In the genomic region with DNA sequence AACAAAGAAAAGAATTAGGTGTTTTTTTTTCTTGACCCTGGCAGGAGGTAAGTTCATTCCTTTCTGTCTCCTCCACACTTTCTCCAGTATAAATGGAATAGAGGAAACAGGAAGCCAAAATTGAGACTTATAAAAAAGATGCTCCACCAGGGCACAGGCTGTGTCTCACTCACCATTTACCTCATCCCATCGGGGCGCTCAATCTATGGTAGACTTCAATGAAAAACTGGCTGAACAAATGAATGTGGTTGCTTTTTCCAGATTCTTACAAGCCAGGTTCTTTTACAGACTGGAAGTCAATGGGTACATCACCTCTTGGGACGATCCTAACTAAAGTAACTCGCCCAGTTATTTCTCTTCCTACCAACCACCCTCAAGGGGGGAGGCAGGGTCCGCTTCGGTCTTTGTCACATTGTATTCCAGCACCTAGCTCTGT, we compare ENCODE assay signal across 8 cellular contexts. TPM values are rescaled to one million over a fixed set of nuclear protein-coding genes. Genes with fewer than 3 reads are reported as not detected.
DNase-seq lines count a peak whose midpoint lies in the region; ATAC-seq, FAIRE-seq and TF ChIP-seq lines count a peak whose summit lies in the region.

No MANE protein-coding gene starts in this region.

- H4K5ac ChIP-seq in IMR-90 (ENCODE audit: low read depth, low read length) = peak overlapping the region; percentile 52; the same call in 1 of the 2 replicates

- peaks cover 15 to 16% of the 10 kb centered on the region in 2 experiments for H3K79me1 ChIP-seq in IMR-90 (ENCODE audit: low read depth in 1 of 2, low read length in 2 of 2)

- H3K4me3 ChIP-seq in IMR-90 (ENCODE audit: insufficient read depth, low read depth, low read length) = peak overlapping the region; percentile 58
- H3K4me3 ChIP-seq in brain microvascular endothelial cell (ENCODE audit: low read depth, low read length) = peak overlapping the region; percentile 83
- peak overlapping the region; percentile 60 for H3K4me3 ChIP-seq in lower leg skin (ENCODE audit: low read depth, poor library complexity, severe bottlenecking)

- no peak for TF ChIP-seq CTCF in C4-2B (conservative IDR thresholded peaks at IDR 0.05)
- TF ChIP-seq CTCF in IMR-90 (conservative IDR thresholded peaks at IDR 0.05; ENCODE audit: low read depth, low read length) = no peak
- no peak for TF ChIP-seq CTCF in brain microvascular endothelial cell (IDR thresholded peaks at IDR 0.05; ENCODE audit: low read depth, low read length, missing control alignments)
- no peak for TF ChIP-seq CTCF in lower leg skin (IDR thresholded peaks at IDR 0.05)
- no peak for TF ChIP-seq CTCF in type B pancreatic cell (conservative IDR thresholded peaks at IDR 0.05)

- TF ChIP-seq POLR2A in IMR-90 (IDR thresholded peaks at IDR 0.05; ENCODE audit: low read depth, low read length) (no peak), lower leg skin (IDR thresholded peaks at IDR 0.05) (no peak), GM12892 (IDR thresholded peaks at IDR 0.05; ENCODE audit: low read depth, low read length) (no peak)

- H3K9me3 Mint-ChIP-seq in type B pancreatic cell = no peaks in the 10 kb centered on the region

- peak overlapping the region; percentile 90 for H2AFZ ChIP-seq in IMR-90 (replicated peaks; ENCODE audit: low read length, poor library complexity)

- no CpG with 5 or more reads among the region's 6 CpGs for WGBS in IMR-90 (ENCODE audit: extremely low coverage in 2 of 2, insufficient read length in 1 of 2), 2 experiments
- 5% methylated on average over 6 of the region's 6 CpGs for WGBS in lower leg skin, 2 donors

- no peaks in the 10 kb centered on the region for H3K27me3 Mint-ChIP-seq in type B pancreatic cell

- H3K9ac ChIP-seq in IMR-90 (ENCODE audit: low read depth, low read length) = peak overlapping the region; percentile 53

- H3K23ac ChIP-seq in IMR-90 (ENCODE audit: low read depth, low read length) = peak overlapping the region; percentile 79

- peak overlapping the region; percentile 57 to 73 for H4K8ac ChIP-seq in IMR-90 (ENCODE audit: low read depth in 2 of 2, low read length in 2 of 2)

- H3K14ac ChIP-seq in IMR-90 (replicated peaks; ENCODE audit: low read depth, low read length) = peak overlapping the region; percentile 82

- FAIRE-seq in GM12892 (lab: Jason Lieb, UNC) = no peak

- H2AK9ac ChIP-seq in IMR-90 (replicated peaks; ENCODE audit: low read depth, low read length, poor library complexity) = peak overlapping the region; percentile 89

- intact Hi-C loops in IMR-90 (cut with micrococcal nuclease) = loop anchor here (5.0 kb wide), 1 partner anchor 99 kb away; no protein-coding TSS in a partner anchor
- intact Hi-C loops in lower leg skin (cut with DNase I; ENCODE audit: low total_unique reads) = no loop called here

- H2BK120ac ChIP-seq in IMR-90 (ENCODE audit: low read depth, low read length) = peak overlapping the region; percentile 39; the same call in 1 of the 2 replicates

- TF ChIP-seq RAD21 in IMR-90 (IDR thresholded peaks at IDR 0.05; ENCODE audit: low read length) = no peak

- H3K36me3 ChIP-seq in IMR-90 (ENCODE audit: control insufficient read depth, insufficient read depth, low read length) (no peaks in the 10 kb centered on the region), brain microvascular endothelial cell (replicated peaks) (no peaks in the 10 kb centered on the region)

- peak overlapping the region; percentile 90 for H3K4me2 ChIP-seq in IMR-90 (ENCODE audit: low read depth, low read length)

- DNase-seq in IMR-90 (peak; percentile 3), brain microvascular endothelial cell (no peak), lower leg skin (ENCODE audit: low spot score in 2 of 2) (no peak), type B pancreatic cell (ENCODE audit: extremely low spot score, unreplicated experiment) (no peak), occipital lobe (lab: John Stamatoyannopoulos, UW) (no peak), GM12892 (ENCODE audit: insufficient read length) (no peak)

- H2BK20ac ChIP-seq in IMR-90 (ENCODE audit: low read depth, low read length) = no peak overlapping the region; the same call in 1 of the 2 replicates

- H3K18ac ChIP-seq in IMR-90 (ENCODE audit: low read depth, low read length) = peak overlapping the region; percentile 31

- peak overlapping the region; percentile 70 for H3K4ac ChIP-seq in IMR-90 (ENCODE audit: low read depth, low read length)

- H3K4me1 Mint-ChIP-seq in type B pancreatic cell (ENCODE audit: unreplicated experiment) = peaks cover 14% of the 10 kb centered on the region

- in situ Hi-C loops in IMR-90 (cut with MboI; ENCODE audit: low sequenced_read_pairs) = no loop called here
- in situ Hi-C loops in brain microvascular endothelial cell (cut with HindIII; ENCODE audit: low pct_ligation_motif_present, low sequenced_read_pairs) = no loop called here

- BruUV-seq in IMR-90 (replicated peaks; lab: Mats Ljungman, UMichigan) = no TSS peak

- peak; percentile 22 for ATAC-seq in GM21367 (IDR thresholded peaks at IDR 0.05; ENCODE audit: unreplicated experiment)
- peak; percentile 8 for ATAC-seq in IMR-90 (ENCODE audit: low read depth)

- peak overlapping the region; percentile 40; the same call in 1 of the 2 replicates for H4K91ac ChIP-seq in IMR-90 (ENCODE audit: insufficient read depth, low read depth, low read length)

- CTCF ChIA-PET in IMR-90 (lab: Yijun Ruan, JAX) = interaction anchor here (0.7 to 1.1 kb wide), 5 partner anchors 10 to 206 kb away, joined by 3 to 5 read pairs (median 4); no protein-coding TSS in a partner anchor

- peak overlapping the region; percentile 91 for H3K4me3 Mint-ChIP-seq in type B pancreatic cell

- H3K27ac Mint-ChIP-seq in type B pancreatic cell = peak overlapping the region; percentile 71

- peaks cover 16% of the 10 kb centered on the region for H3K36me3 Mint-ChIP-seq in type B pancreatic cell

- H3K9me1 ChIP-seq in IMR-90 (ENCODE audit: insufficient read depth, low read length) = peaks cover 5% of the 10 kb centered on the region

- H2BK5ac ChIP-seq in IMR-90 (ENCODE audit: low read depth, low read length, poor library complexity, severe bottlenecking) = peak overlapping the region; percentile 61

- dilution Hi-C loops in IMR-90 (cut with HindIII; ENCODE audit: low sequenced_read_pairs, unreplicated experiment) = no loop called here

- no peaks in the 10 kb centered on the region for H4K20me1 ChIP-seq in IMR-90 (ENCODE audit: insufficient read depth, low read length)

- POLR2A ChIA-PET in IMR-90 (lab: Charles Lee; ENCODE audit: unreplicated experiment) = no interaction called here

- no peaks in the 10 kb centered on the region for H3K9me3 ChIP-seq in IMR-90 (ENCODE audit: control insufficient read depth, insufficient read depth, low read length)

- H3K4me1 ChIP-seq in IMR-90 (ENCODE audit: control insufficient read depth, insufficient read depth, low read length) = no peaks in the 10 kb centered on the region

- no peak overlapping the region for H2BK15ac ChIP-seq in IMR-90 (ENCODE audit: low read depth, low read length)

- H3K56ac ChIP-seq in IMR-90 (ENCODE audit: extremely low read depth, insufficient read depth, low read length) = peak overlapping the region; percentile 33; the same call in 1 of the 2 replicates

- H2AK5ac ChIP-seq in IMR-90 (ENCODE audit: low read depth, low read length) = peak overlapping the region; percentile 1; the same call in 1 of the 2 replicates

- H3K27me3 ChIP-seq in IMR-90 (ENCODE audit: control insufficient read depth, insufficient read depth, low read length) = no peaks in the 10 kb centered on the region
- H3K27me3 ChIP-seq in brain microvascular endothelial cell (replicated peaks) = no peaks in the 10 kb centered on the region

- H3K27ac ChIP-seq in C4-2B = peak overlapping the region; percentile 83
- peak overlapping the region; percentile 66 for H3K27ac ChIP-seq in IMR-90 (ENCODE audit: insufficient read depth, low read length)
- peak overlapping the region; percentile 81 for H3K27ac ChIP-seq in brain microvascular endothelial cell

TF ChIP-seq in IMR-90, 13 proteins besides CTCF, POLR2A, EP300 and RAD21:
- TF ChIP-seq BHLHE40 (IDR thresholded peaks at IDR 0.05; ENCODE audit: low read depth, low read length) = no peak
- no peak for TF ChIP-seq CHD1 (IDR thresholded peaks at IDR 0.05; ENCODE audit: low read depth, low read length)
- TF ChIP-seq NFE2L2 (IDR thresholded peaks at IDR 0.05; ENCODE audit: low read depth, low read length) = no peak

RNA-seq across cellular contexts. Expression of gene COMMD8, which starts 0.7 kb away (rescaled TPM):
- total RNA-seq in IMR-90 (2012; rRNA removed) (12.5 and 29.4 TPM in 2 replicates), lower leg skin (10 to 100 TPM; 12.0 to 16.7 (median 14.8) TPM), type B pancreatic cell (ENCODE audit: low replicate concordance) (12.2 and 12.8 TPM in 2 replicates), occipital lobe (28.1 TPM)
- 11.0 and 12.6 TPM in 2 replicates for polyA plus RNA-seq in IMR-90 (2012; rRNA removed)
- 2.2 and 4.5 TPM in 2 replicates for polyA plus RNA-seq in IMR-90 (2012; cell fraction: cytosol; rRNA removed)
- 0.51 and 3.9 TPM in 2 replicates for polyA plus RNA-seq in IMR-90 (2012; cell fraction: nucleus; rRNA removed; ENCODE audit: low replicate concordance)
- 41.4 TPM for polyA plus RNA-seq in GM12892 (2012; ENCODE audit: missing spikeins)

RNA-seq across cellular contexts. Expression of gene ATP10D, which starts 22.3 kb away (rescaled TPM):
- total RNA-seq in IMR-90 (2012; rRNA removed) = 90.3 and 135 TPM in 2 replicates
- 26.1 and 28.9 TPM in 2 replicates for polyA plus RNA-seq in IMR-90 (2012; rRNA removed)
- 15.2 and 42.0 TPM in 2 replicates for polyA plus RNA-seq in IMR-90 (2012; cell fraction: cytosol; rRNA removed)
- polyA plus RNA-seq in IMR-90 (2012; cell fraction: nucleus; rRNA removed; ENCODE audit: low replicate concordance) = 19.7 and 67.8 TPM in 2 replicates
- 10 to 100 TPM; 32.4 to 65.6 (median 39.3) TPM for total RNA-seq in lower leg skin
- total RNA-seq in type B pancreatic cell (ENCODE audit: low replicate concordance) = 17.1 and 33.5 TPM in 2 replicates
- total RNA-seq in occipital lobe = 11.2 TPM
- 11.8 TPM for polyA plus RNA-seq in GM12892 (2012; ENCODE audit: missing spikeins)
